ENCODE assay signal across 16 cellular contexts in the genomic region with DNA sequence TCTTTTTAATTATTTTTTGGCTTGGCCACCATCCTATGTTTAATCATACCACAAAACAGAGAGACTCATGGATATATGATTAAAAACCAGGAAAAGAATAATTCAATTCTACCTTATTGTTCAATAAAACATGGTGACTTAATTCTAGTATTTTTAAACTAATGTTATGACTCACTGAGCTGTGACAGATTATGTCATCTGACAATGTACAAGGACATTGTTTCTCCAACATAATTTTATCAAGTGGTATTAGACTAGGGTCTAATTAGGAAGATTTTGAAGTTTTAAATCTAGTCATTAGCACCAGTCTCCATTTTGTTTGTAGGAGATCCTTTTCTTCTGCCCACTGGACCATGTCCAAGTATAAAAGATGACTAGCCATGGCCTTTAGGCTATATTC.
"Had no signal": no experiment of that assay in that cellular context is flagged by ENCODE, and none has a peak within 500 bp of the region (broad histone marks: within the 10 kb centered on the region; RNA-seq: fewer than 3 reads in every experiment).

No MANE protein-coding gene starts in this region.

- H3K4me1 ChIP-seq: colonic mucosa, esophagus squamous epithelium, heart left ventricle, psoas muscle had no signal

- H3K4me3 ChIP-seq: colonic mucosa, esophagus squamous epithelium, heart left ventricle, psoas muscle, smooth muscle cell had no signal

- H3K36me3 ChIP-seq: colonic mucosa, esophagus squamous epithelium, heart left ventricle had no signal

- H3K9me3 ChIP-seq: colonic mucosa, esophagus squamous epithelium, psoas muscle had no signal

- ATAC-seq: heart left ventricle; left lobe of liver; naive thymus-derived CD4-positive, alpha-beta T cell; psoas muscle; sciatic nerve had no signal

- H3K27ac ChIP-seq: colonic mucosa, esophagus squamous epithelium, heart left ventricle, psoas muscle had no signal

- FAIRE-seq: frontal cortex had no signal

- H3K4me2 ChIP-seq: smooth muscle cell had no signal

- DNase-seq: colonic mucosa; dermis blood vessel endothelial cell; esophagus squamous epithelium; heart left ventricle; hippocampal formation; mammary epithelial cell; naive thymus-derived CD4-positive, alpha-beta T cell; nephron progenitor cell; psoas muscle; stimulated activated CD4-positive, alpha-beta T cell treated with anti-CD3 and anti-CD28 coated beads, Interleukin-2, amount 100 ng/mL, for 48 hours; stimulated activated naive CD4-positive, alpha-beta T cell treated with Interleukin-2 at 50 U/mL for 16 hours; trophoblast cell had no signal

- H3K27me3 ChIP-seq: colonic mucosa, esophagus squamous epithelium, heart left ventricle had no signal
